Comparison of ENCODE assay signal across 8 cellular contexts in the genomic region with DNA sequence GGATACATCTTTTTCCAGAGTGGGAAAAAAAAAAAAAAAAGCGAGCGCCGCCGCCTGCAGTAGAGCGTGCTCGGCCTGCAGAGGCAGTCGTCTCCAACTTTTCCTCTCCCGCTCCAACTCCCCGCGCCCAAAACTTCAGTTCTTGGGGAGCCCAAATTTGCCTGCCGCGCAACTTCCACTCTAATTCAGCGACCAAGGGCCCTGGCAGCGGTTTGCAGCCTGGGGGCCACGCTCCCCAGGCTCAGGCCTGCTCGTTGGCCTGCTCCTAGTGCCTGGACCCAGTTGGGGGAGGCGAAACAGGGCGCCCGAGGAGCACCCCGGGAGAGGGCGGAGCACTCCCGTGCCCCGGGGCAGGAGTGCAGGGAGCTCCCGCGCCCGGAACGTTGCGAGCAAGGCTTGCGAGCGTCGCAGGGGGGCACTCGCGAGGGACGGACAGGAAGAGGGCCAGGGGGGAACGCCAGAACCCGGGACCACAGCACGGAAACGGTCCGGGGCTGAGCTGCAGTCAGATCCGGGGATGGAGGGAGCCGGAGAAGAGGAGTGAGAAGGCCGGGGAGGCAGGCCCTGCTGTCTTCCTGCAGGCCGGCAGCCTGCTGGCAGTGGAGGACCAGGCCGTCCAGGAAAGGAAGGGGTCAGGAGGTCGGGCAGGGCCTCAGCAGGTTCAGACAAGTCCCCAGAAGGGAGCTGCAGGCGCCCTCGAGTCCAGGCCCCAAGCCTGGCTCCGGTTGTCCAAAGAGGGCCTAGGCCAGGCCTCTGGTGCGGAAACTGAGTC. TPM values are rescaled to one million over a fixed set of nuclear protein-coding genes. Genes with fewer than 3 reads are reported as not detected.
DNase-seq lines count a peak whose midpoint lies in the region; ATAC-seq and TF ChIP-seq lines count a peak whose summit lies in the region.

A gene with protein sequence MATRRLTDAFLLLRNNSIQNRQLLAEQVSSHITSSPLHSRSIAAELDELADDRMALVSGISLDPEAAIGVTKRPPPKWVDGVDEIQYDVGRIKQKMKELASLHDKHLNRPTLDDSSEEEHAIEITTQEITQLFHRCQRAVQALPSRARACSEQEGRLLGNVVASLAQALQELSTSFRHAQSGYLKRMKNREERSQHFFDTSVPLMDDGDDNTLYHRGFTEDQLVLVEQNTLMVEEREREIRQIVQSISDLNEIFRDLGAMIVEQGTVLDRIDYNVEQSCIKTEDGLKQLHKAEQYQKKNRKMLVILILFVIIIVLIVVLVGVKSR (plus strand): TSS at position 508 of the 772 bp plus-strand sequence. CDS start 724 bp downstream, outside the sequence.

- H3K27ac ChIP-seq in A673 (ENCODE audit: low read depth, low read length, poor library complexity, severe bottlenecking), result peak within 1 kb of the TSS; percentile 86

- peak; percentile 46 for ATAC-seq in GM18870 (IDR thresholded peaks at IDR 0.05; ENCODE audit: unreplicated experiment)
- peak; percentile 61 for ATAC-seq in HG03159 (IDR thresholded peaks at IDR 0.05; ENCODE audit: unreplicated experiment)

- peak; percentile 86 for TF ChIP-seq CTCF in A673 (conservative IDR thresholded peaks at IDR 0.05; ENCODE audit: low read depth, low read length)

- H3K36me3 ChIP-seq in A673 (ENCODE audit: insufficient read depth, low read length, poor library complexity, severe bottlenecking), result no peaks in the 10 kb centered on the region

- POLR2A ChIA-PET in A673 (lab: Charles Lee; ENCODE audit: low non-redundant PET), result interaction anchor here (0.6 to 0.8 kb wide), 4 partner anchors 11 to 383 kb away, joined by 3 to 5 read pairs (median 4); no protein-coding TSS in a partner anchor

- no peaks in the 10 kb centered on the region for H3K27me3 ChIP-seq in A673 (replicated peaks; ENCODE audit: insufficient read depth, low read depth, low read length, poor library complexity)

- peak; percentile 97 for DNase-seq in A673 (ENCODE audit: low spot score)
- DNase-seq in NCI-H226, result peak; percentile 93
- peak; percentile 68 to 78 (median 76) for DNase-seq in activated CD4-positive, CD25-positive, alpha-beta regulatory T cell (lab: John Stamatoyannopoulos, UW)
- DNase-seq in central memory CD4-positive, alpha-beta T cell, result peak; percentile 73
- peak; percentile 97 for DNase-seq in iris pigment epithelial cell (ENCODE audit: low read depth)
- DNase-seq in stimulated activated CD4-positive, alpha-beta T cell treated with anti-CD3 and anti-CD28 coated beads, Interleukin-12 subunit alpha, Interleukin-12 subunit beta, amount 100 ng/mL, for 24 hours (ENCODE audit: low read depth in 2 of 2), result peak; percentile 82 to 84

- intact Hi-C loops in A673 (cut with micrococcal nuclease; ENCODE audit: unreplicated experiment), result loop anchor here (2.0 to 5.0 kb wide), 3 partner anchors 169 to 414 kb away; a partner anchor contains a TSS

- no peaks in the 10 kb centered on the region for H3K9me3 ChIP-seq in A673 (ENCODE audit: low read depth, low read length, poor library complexity, severe bottlenecking)

- peaks cover 21% of the 10 kb centered on the region for H3K4me1 ChIP-seq in A673 (ENCODE audit: insufficient read depth, low read length, poor library complexity, severe bottlenecking)

- TSS peak; percentile 53 for BruUV-seq in A673 (replicated peaks; lab: Mats Ljungman, UMichigan)

- CTCF ChIA-PET in A673 (lab: Charles Lee), result interaction anchor here (0.7 to 1.4 kb wide), 6 partner anchors 67 to 219 kb away, joined by 3 to 10 read pairs (median 4); a partner anchor contains a TSS

- peak within 1 kb of the TSS; percentile 95 for H3K4me3 ChIP-seq in A673 (ENCODE audit: low read depth, low read length, poor library complexity, severe bottlenecking)

RNA-seq across cellular contexts. Expression of the gene that starts here (rescaled TPM):
- 44.5 and 53.4 TPM in 2 replicates for total RNA-seq in A673 (2021)

Comparison
In these comparisons a context has a peak if more than half of its experiments do, and no peak if none do; other contexts are left out.
1. Peak in every context shown above with its lines: DNase-seq, ATAC-seq, H3K4me3 ChIP-seq and H3K27ac ChIP-seq.